15 cellular contexts compared by ENCODE assay signal in the genomic region with DNA sequence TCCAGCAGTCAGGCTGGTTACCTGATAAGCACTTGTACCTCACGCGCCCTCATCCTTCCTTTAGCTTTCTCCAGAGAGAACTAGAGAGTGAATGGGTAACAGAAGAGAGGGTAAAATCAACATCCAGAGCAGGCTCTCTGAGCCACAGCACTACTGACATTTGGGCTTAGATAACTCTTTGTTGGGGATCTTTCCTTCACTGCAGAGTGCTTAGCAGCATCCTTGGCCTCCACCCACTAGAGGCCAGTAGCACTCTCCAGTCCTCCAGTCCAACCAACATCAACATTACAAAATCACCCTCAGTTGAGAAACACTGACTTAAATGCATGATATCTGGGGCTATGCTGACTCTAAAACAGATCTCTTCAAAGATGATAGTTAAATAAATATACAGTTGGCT.
A peak's percentile ranks its signal among the peaks of the same experiment; 100 is the strongest.
DNase-seq lines count a peak whose midpoint lies in the region; ATAC-seq, FAIRE-seq and TF ChIP-seq lines count a peak whose summit lies in the region.
"Had no signal": no experiment of that assay in that cellular context is flagged by ENCODE, and none has a peak within 500 bp of the region (broad histone marks: within the 10 kb centered on the region; RNA-seq: fewer than 3 reads in every experiment).

No MANE protein-coding gene starts in this region.

- 0 out of 2 replicates have a peak, but pooled peaks cover 7% of the 10 kb centered on the region for H3K9me3 ChIP-seq in OCI-LY3 (ENCODE audit: insufficient read depth, low read length)

- no peaks in the 10 kb centered on the region for H3K9me3 Mint-ChIP-seq in Calu3 (ENCODE audit: low read depth, unreplicated experiment)
- H3K9me3 Mint-ChIP-seq: type B pancreatic cell had no signal

- H3K27ac ChIP-seq in OCI-LY3 (ENCODE audit: low read length), result peak overlapping the region; percentile 97

- TF ChIP-seq CTCF in OCI-LY3 (IDR thresholded peaks at IDR 0.05; ENCODE audit: low read depth, low read length) (peak; percentile 74), epithelial cell of proximal tubule (conservative IDR thresholded peaks at IDR 0.05; ENCODE audit: low read depth, low read length) (peak; percentile 16), Calu3 (IDR thresholded peaks at IDR 0.05; ENCODE audit: unreplicated experiment) (no peak)

- CTCF ChIA-PET in Calu3 (lab: Charles Lee), result no interaction called here

- no peak overlapping the region for H3K4me3 Mint-ChIP-seq in Calu3 (ENCODE audit: low read depth, unreplicated experiment)
- H3K4me3 Mint-ChIP-seq: naive thymus-derived CD8-positive, alpha-beta T cell; T-helper 17 cell; type B pancreatic cell had no signal

- no TSS peak for BruUV-seq in Calu3 (replicated peaks; lab: Mats Ljungman, UMichigan)

- no peaks in the 10 kb centered on the region for H3K27me3 Mint-ChIP-seq in Calu3 (ENCODE audit: unreplicated experiment)
- H3K27me3 Mint-ChIP-seq: T-helper 17 cell, type B pancreatic cell had no signal

- H3K9ac ChIP-seq in OCI-LY3 (ENCODE audit: low read length), result peak overlapping the region; percentile 82

- H3K4me3 ChIP-seq in OCI-LY3 (ENCODE audit: low read length) (peak overlapping the region; percentile 74), epithelial cell of proximal tubule (ENCODE audit: low read depth, low read length) (no peak overlapping the region)

- H3K27ac Mint-ChIP-seq in Calu3 (ENCODE audit: unreplicated experiment), result no peak overlapping the region
- H3K27ac Mint-ChIP-seq: naive thymus-derived CD8-positive, alpha-beta T cell; T-helper 17 cell; type B pancreatic cell had no signal

- H4K20me1 ChIP-seq in OCI-LY3 (ENCODE audit: insufficient read depth, low read length), result no peaks in the 10 kb centered on the region

- H2AFZ ChIP-seq in OCI-LY3 (ENCODE audit: low read depth, low read length), result peak overlapping the region; percentile 78

- FAIRE-seq in GM19239 (lab: Jason Lieb, UNC), result peak; percentile 4

- intact Hi-C loops in Calu3 (cut with micrococcal nuclease; ENCODE audit: unreplicated experiment), result no loop called here

- H3K27me3 ChIP-seq in OCI-LY3 (ENCODE audit: low read depth, low read length), result no peaks in the 10 kb centered on the region

- H3K36me3 ChIP-seq in OCI-LY3 (replicated peaks; ENCODE audit: low read depth, low read length), result peaks cover 7% of the 10 kb centered on the region

- peak; percentile 8 for DNase-seq in A172 (ENCODE audit: low spot score)
- no peak for DNase-seq in GM19239 (ENCODE audit: insufficient read length, low spot score)
- DNase-seq in epithelial cell of proximal tubule (ENCODE audit: low read depth), result no peak
- DNase-seq in left lobe of liver (ENCODE audit: low spot score), result no peak
- DNase-seq in NCI-H446 treated with DMSO at 0.1 percent for 48 hours (lab: John Stamatoyannopoulos, UW), result no peak
- DNase-seq in activated CD8-positive, alpha-beta memory T cell treated with anti-CD3 and anti-CD28 coated beads, Interleukin-2, amount 50 U/mL, for 48 hours, result no peak
- DNase-seq in Calu3, result no peak
- DNase-seq: activated CD4-positive, alpha-beta T cell treated with anti-CD3 and anti-CD28 coated beads, Interleukin-2, amount 50 U/mL, for 1 hour; H7; left cardiac atrium; naive thymus-derived CD8-positive, alpha-beta T cell; NCI-H1092 treated with DMSO at 0.1 percent for 48 hours; T-helper 17 cell had no signal

- peaks cover 19% of the 10 kb centered on the region for H3K4me1 Mint-ChIP-seq in Calu3 (ENCODE audit: low read depth, unreplicated experiment)
- H3K4me1 Mint-ChIP-seq: naive thymus-derived CD8-positive, alpha-beta T cell; T-helper 17 cell had no signal

- H3K4me1 ChIP-seq in OCI-LY3 (ENCODE audit: low read length), result peaks cover 35% of the 10 kb centered on the region

- no peaks in the 10 kb centered on the region for H3K79me2 ChIP-seq in OCI-LY3 (ENCODE audit: low read length)

- H3K36me3 Mint-ChIP-seq in Calu3 (ENCODE audit: insufficient read depth, unreplicated experiment), result peaks cover 5% of the 10 kb centered on the region
- H3K36me3 Mint-ChIP-seq: naive thymus-derived CD8-positive, alpha-beta T cell; type B pancreatic cell had no signal

- peak overlapping the region; percentile 95 for H3K4me2 ChIP-seq in OCI-LY3 (ENCODE audit: low read length)

- ATAC-seq in left lobe of liver, result no peak
- ATAC-seq: left cardiac atrium; naive thymus-derived CD8-positive, alpha-beta T cell; T-helper 17 cell had no signal
